Comparison of ENCODE assay signal across 1 cellular context in the genomic region with DNA sequence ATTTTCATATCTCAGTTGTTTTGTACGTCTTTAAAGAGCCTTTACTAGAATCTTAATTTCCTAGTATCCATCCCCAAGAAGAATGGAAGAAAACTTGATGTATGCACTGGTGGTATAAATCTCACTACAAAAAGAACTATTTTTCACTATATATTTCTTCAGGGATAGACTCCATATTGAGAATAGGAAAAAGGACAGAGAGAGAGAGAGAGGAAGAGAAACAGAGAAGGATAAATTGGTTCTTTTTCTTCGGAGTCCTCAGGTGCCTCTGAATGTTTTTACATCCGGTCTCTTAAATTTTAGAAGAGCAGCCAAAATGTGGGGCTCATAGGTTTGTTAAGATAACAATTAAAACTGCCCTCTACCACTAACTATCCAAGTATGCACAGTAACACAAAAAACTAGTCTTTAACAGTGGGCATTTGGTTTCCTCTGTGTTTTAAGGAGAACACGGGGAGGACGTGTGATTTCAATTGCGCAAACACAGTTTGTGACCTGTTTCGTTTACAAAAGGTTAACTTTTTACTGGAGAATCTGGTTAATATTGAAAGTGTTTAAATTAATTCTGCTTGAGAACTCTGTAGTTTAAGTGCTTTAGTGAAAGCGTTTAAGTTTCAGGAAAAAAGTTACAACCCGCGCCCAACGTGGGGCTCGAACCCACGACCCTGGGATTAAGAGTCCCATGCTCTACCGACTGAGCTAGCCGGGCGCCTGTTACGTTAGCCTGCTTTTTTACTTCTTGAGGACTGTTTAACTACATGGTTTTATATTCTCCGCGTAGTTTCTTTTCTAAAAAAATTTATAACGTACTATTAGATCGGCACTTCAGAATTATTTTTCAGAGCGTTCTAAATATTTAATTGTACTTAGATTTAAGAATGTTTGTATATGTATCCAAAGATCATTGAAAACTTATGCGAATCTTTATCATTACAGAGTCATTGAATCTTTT.
TF ChIP-seq lines count a peak whose summit lies in the region.

No MANE protein-coding gene starts in this region.

TF ChIP-seq in GM12878, 131 proteins besides CTCF, POLR2A, EP300 and RAD21 (continued from another document):
- TF ChIP-seq MEF2A (IDR thresholded peaks at IDR 0.05; ENCODE audit: insufficient read depth, low read depth, low read length) (peak; percentile 62; the same call in 1 of the 2 replicates), PAX8 (IDR thresholded peaks at IDR 0.05) (peak; percentile 55; the same call in 1 of the 2 replicates), NR2F1 (conservative IDR thresholded peaks at IDR 0.05) (0 out of 2 replicates have a peak, but pooled peaks have one; percentile 30), NFIC (IDR thresholded peaks at IDR 0.05; ENCODE audit: low read depth, low read length) (peak; percentile 42; the same call in 1 of the 2 replicates), DPF2 (IDR thresholded peaks at IDR 0.05) (no peak), SIX5 (IDR thresholded peaks at IDR 0.05; ENCODE audit: low read depth, low read length, severe bottlenecking) (peak; percentile 12), ZNF207 (IDR thresholded peaks at IDR 0.05; ENCODE audit: borderline replicate concordance) (peak; percentile 85), CBX5 (IDR thresholded peaks at IDR 0.05; ENCODE audit: low read depth) (0 out of 2 replicates have a peak, but pooled peaks have one; percentile 47)
